Comparison of ENCODE assay signal across 11 cellular contexts in genomic region chrX:109172091-109172602, GRCh38.
"Had no signal": no experiment of that assay in that cellular context is flagged by ENCODE, and none has a peak within 500 bp of the region (broad histone marks: within the 10 kb centered on the region; RNA-seq: fewer than 3 reads in every experiment).

No MANE protein-coding gene starts in this region.

- H3K27ac Mint-ChIP-seq: GM23338, H9, HFFc6 had no signal

- H3K4me3 ChIP-seq: GM23248, GM23338, HAP-1 had no signal

- H3K27ac ChIP-seq: GM23248 had no signal

- ATAC-seq: GM23338, HCT116 had no signal

- H3K4me1 Mint-ChIP-seq: GM23338, H9 had no signal

- H3K36me3 ChIP-seq: HAP-1 had no signal

- FAIRE-seq: H1, H54 had no signal

- H3K4me3 Mint-ChIP-seq: GM23338, H9, HFFc6 had no signal

- H3K9me3 ChIP-seq: HAP-1 had no signal

- DNase-seq: GM23248, GOT3, H7, H9, HCEC 1CT, HFFc6 had no signal

- H3K4me1 ChIP-seq: HAP-1 had no signal

- H3K9ac ChIP-seq: GM23248 had no signal
